In the genomic region with DNA sequence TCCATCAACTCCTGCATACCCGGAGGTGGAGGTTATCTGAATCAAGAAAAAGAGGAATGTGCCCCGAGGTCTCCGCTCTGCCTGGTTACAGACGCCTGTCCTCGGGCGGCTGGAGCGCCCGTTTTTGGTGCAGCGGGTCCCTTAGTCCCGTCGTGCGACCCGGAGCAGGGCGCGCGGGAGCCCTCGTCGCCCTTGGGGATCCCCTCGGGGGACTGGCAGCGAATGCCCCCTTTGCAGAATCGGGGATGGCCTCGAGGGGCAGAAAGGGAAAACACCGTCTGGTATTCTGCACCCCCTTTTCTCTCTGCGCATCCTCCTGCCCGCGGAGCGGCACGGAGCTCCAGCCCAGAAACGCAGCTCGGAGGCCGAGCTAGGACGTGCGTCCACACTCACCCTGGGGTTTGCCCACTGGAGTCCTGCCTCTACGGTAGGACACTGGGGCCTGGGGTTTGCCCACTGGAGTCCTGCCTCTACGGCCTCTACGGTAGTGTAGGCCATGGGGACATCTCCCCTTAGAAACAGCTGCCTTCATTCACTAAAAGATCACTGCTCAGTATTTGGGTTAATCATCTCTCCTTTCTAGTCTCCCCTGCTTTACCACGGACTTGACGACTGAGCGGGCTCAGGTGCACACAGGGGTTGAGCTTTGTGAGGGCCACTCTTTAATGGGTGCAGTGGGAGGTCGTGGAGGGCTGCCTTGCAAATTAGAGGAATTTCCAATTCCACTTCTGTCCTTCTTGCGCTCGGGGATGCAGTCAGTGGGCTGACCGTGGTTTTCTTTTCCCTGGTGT, we compare ENCODE assay signal across 1 cellular context.
TF ChIP-seq lines count a peak whose summit lies in the region.

No MANE protein-coding gene starts in this region.

TF ChIP-seq in HepG2, 621 proteins besides CTCF, POLR2A, EP300 and RAD21 (continued from another document):
- TF ChIP-seq ZBTB37 (CRISPR knock-in tag; IDR thresholded peaks at IDR 0.05) (no peak), THAP7 (CRISPR knock-in tag; IDR thresholded peaks at IDR 0.05) (no peak), ATF7-NPFF (CRISPR knock-in tag; IDR thresholded peaks at IDR 0.05; ENCODE audit: low read depth) (no peak)
